Comparison of ENCODE assay signal across 1 cellular context in genomic region chr12:108967869-108968540, GRCh38.
TF ChIP-seq lines count a peak whose summit lies in the region.

No MANE protein-coding gene starts in this region.

TF ChIP-seq in HCT116, 20 proteins besides CTCF, POLR2A, EP300 and RAD21 (continued from another document):
- TF ChIP-seq, protein P1, sequence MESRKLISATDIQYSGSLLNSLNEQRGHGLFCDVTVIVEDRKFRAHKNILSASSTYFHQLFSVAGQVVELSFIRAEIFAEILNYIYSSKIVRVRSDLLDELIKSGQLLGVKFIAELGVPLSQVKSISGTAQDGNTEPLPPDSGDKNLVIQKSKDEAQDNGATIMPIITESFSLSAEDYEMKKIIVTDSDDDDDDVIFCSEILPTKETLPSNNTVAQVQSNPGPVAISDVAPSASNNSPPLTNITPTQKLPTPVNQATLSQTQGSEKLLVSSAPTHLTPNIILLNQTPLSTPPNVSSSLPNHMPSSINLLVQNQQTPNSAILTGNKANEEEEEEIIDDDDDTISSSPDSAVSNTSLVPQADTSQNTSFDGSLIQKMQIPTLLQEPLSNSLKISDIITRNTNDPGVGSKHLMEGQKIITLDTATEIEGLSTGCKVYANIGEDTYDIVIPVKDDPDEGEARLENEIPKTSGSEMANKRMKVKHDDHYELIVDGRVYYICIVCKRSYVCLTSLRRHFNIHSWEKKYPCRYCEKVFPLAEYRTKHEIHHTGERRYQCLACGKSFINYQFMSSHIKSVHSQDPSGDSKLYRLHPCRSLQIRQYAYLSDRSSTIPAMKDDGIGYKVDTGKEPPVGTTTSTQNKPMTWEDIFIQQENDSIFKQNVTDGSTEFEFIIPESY (IDR thresholded peaks at IDR 0.05; ENCODE audit: extremely low read depth, insufficient replicate concordance, low read length), result no peak
- no peak for TF ChIP-seq SP1 (IDR thresholded peaks at IDR 0.05; ENCODE audit: low read depth)
- TF ChIP-seq, protein P2, sequence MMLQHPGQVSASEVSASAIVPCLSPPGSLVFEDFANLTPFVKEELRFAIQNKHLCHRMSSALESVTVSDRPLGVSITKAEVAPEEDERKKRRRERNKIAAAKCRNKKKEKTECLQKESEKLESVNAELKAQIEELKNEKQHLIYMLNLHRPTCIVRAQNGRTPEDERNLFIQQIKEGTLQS (IDR thresholded peaks at IDR 0.05), result no peak
TF ChIP-seq in HCT116: peak in this region for 0.
